Comparison of ENCODE assay signal across 3 cellular contexts in genomic region chr1:68653882-68654281, GRCh38.
TF ChIP-seq lines count a peak whose summit lies in the region.

No MANE protein-coding gene starts in this region.

TF ChIP-seq in HepG2, 621 proteins besides CTCF, POLR2A, EP300 and RAD21:
- TF ChIP-seq CEBPG (CRISPR knock-in tag; IDR thresholded peaks at IDR 0.05) (no peak), CENPX (CRISPR knock-in tag; IDR thresholded peaks at IDR 0.05) (no peak), AKNA (CRISPR knock-in tag; IDR thresholded peaks at IDR 0.05; ENCODE audit: borderline replicate concordance) (no peak), NBN (conservative IDR thresholded peaks at IDR 0.05) (no peak), CEBPB (IDR thresholded peaks at IDR 0.05; ENCODE audit: borderline replicate concordance, low read depth, low read length) (peak; percentile 43; the same call in 1 of the 2 replicates)

TF ChIP-seq in IMR-90, 13 proteins besides CTCF, POLR2A, EP300 and RAD21:
- TF ChIP-seq BHLHE40 (IDR thresholded peaks at IDR 0.05; ENCODE audit: low read depth, low read length) (no peak), RFX5 (IDR thresholded peaks at IDR 0.05; ENCODE audit: low read depth, low read length) (no peak), NFE2L2 (IDR thresholded peaks at IDR 0.05; ENCODE audit: low read depth, low read length) (no peak), RCOR1 (IDR thresholded peaks at IDR 0.05; ENCODE audit: insufficient replicate concordance, low read length) (no peak), FOS (IDR thresholded peaks at IDR 0.05; ENCODE audit: low read depth, low read length) (no peak), CEBPB (IDR thresholded peaks at IDR 0.05; ENCODE audit: low read depth, low read length) (peak; percentile 72)

TF ChIP-seq in H1, 55 proteins besides CTCF, POLR2A, EP300 and RAD21:
- TF ChIP-seq SIN3A (conservative IDR thresholded peaks at IDR 0.05 in 1 of 2, IDR thresholded peaks at IDR 0.05 in 1 of 2; ENCODE audit: low read depth in 1 of 2, low read length in 2 of 2) (no peak), RFX5 (IDR thresholded peaks at IDR 0.05; ENCODE audit: borderline replicate concordance, low read depth, low read length) (no peak), CEBPB (IDR thresholded peaks at IDR 0.05; ENCODE audit: low read depth, low read length) (peak; percentile 90)
